ENCODE assay signal across 2 cellular contexts in the genomic region with DNA sequence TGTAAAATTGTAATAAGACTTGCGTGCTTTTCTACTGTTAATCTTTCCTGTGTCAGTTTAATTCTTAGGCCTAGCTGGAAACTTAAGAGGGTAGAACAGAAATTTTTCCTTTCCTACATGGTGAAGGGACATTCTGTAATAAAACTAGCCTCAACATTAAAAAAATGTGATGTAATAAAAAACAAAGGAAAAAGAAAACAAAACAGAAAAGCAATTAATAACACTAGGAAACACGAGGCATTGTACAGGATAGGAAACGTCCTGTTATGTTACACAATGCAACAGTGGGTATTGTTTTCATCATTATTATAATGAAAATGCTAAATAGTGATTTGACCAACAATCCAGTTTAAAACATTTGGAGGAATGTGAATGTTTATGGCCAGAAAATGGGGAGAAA.
TF ChIP-seq lines count a peak whose summit lies in the region.

No MANE protein-coding gene starts in this region.

TF ChIP-seq in GM23338, 12 proteins besides CTCF, POLR2A, EP300 and RAD21 (continued from another document):
- TF ChIP-seq REST (IDR thresholded peaks at IDR 0.05; ENCODE audit: unreplicated experiment) (no peak), STAT1 (IDR thresholded peaks at IDR 0.05; ENCODE audit: unreplicated experiment) (no peak), JUNB (IDR thresholded peaks at IDR 0.05; ENCODE audit: unreplicated experiment) (no peak), EZH2phosphoT487 (IDR thresholded peaks at IDR 0.05; ENCODE audit: unreplicated experiment) (no peak), NANOG (IDR thresholded peaks at IDR 0.05; ENCODE audit: borderline replicate concordance) (no peak), POLR2AphosphoS5 (IDR thresholded peaks at IDR 0.05; ENCODE audit: low read depth) (no peak), EZH2 (IDR thresholded peaks at IDR 0.05; ENCODE audit: low read depth, unreplicated experiment) (no peak)
- TF ChIP-seq, protein P1, sequence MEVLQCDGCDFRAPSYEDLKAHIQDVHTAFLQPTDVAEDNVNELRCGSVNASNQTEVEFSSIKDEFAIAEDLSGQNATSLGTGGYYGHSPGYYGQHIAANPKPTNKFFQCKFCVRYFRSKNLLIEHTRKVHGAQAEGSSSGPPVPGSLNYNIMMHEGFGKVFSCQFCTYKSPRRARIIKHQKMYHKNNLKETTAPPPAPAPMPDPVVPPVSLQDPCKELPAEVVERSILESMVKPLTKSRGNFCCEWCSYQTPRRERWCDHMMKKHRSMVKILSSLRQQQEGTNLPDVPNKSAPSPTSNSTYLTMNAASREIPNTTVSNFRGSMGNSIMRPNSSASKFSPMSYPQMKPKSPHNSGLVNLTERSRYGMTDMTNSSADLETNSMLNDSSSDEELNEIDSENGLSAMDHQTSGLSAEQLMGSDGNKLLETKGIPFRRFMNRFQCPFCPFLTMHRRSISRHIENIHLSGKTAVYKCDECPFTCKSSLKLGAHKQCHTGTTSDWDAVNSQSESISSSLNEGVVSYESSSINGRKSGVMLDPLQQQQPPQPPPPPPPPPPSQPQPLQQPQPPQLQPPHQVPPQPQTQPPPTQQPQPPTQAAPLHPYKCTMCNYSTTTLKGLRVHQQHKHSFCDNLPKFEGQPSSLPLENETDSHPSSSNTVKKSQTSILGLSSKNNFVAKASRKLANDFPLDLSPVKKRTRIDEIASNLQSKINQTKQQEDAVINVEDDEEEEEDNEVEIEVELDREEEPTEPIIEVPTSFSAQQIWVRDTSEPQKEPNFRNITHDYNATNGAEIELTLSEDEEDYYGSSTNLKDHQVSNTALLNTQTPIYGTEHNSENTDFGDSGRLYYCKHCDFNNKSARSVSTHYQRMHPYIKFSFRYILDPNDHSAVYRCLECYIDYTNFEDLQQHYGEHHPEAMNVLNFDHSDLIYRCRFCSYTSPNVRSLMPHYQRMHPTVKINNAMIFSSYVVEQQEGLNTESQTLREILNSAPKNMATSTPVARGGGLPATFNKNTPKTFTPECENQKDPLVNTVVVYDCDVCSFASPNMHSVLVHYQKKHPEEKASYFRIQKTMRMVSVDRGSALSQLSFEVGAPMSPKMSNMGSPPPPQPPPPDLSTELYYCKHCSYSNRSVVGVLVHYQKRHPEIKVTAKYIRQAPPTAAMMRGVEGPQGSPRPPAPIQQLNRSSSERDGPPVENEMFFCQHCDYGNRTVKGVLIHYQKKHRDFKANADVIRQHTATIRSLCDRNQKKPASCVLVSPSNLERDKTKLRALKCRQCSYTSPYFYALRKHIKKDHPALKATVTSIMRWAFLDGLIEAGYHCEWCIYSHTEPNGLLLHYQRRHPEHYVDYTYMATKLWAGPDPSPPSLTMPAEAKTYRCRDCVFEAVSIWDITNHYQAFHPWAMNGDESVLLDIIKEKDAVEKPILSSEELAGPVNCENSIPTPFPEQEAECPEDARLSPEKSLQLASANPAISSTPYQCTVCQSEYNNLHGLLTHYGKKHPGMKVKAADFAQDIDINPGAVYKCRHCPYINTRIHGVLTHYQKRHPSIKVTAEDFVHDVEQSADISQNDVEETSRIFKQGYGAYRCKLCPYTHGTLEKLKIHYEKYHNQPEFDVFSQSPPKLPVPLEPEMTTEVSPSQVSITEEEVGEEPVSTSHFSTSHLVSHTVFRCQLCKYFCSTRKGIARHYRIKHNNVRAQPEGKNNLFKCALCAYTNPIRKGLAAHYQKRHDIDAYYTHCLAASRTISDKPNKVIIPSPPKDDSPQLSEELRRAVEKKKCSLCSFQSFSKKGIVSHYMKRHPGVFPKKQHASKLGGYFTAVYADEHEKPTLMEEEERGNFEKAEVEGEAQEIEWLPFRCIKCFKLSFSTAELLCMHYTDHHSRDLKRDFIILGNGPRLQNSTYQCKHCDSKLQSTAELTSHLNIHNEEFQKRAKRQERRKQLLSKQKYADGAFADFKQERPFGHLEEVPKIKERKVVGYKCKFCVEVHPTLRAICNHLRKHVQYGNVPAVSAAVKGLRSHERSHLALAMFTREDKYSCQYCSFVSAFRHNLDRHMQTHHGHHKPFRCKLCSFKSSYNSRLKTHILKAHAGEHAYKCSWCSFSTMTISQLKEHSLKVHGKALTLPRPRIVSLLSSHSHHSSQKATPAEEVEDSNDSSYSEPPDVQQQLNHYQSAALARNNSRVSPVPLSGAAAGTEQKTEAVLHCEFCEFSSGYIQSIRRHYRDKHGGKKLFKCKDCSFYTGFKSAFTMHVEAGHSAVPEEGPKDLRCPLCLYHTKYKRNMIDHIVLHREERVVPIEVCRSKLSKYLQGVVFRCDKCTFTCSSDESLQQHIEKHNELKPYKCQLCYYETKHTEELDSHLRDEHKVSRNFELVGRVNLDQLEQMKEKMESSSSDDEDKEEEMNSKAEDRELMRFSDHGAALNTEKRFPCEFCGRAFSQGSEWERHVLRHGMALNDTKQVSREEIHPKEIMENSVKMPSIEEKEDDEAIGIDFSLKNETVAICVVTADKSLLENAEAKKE (CRISPR knock-in tag; IDR thresholded peaks at IDR 0.05), result no peak
TF ChIP-seq in GM23338: peak in this region for 0.

TF ChIP-seq in WTC11, 78 proteins besides CTCF, POLR2A, EP300 and RAD21 (continued from another document):
- TF ChIP-seq PRDM15 (CRISPR knock-in tag; IDR thresholded peaks at IDR 0.05) (no peak), NFATC4 (CRISPR knock-in tag; IDR thresholded peaks at IDR 0.05) (no peak), OVOL2 (CRISPR knock-in tag; IDR thresholded peaks at IDR 0.05; ENCODE audit: borderline replicate concordance) (no peak), GTF2I (CRISPR knock-in tag; conservative IDR thresholded peaks at IDR 0.05) (no peak)
- TF ChIP-seq, protein P2, sequence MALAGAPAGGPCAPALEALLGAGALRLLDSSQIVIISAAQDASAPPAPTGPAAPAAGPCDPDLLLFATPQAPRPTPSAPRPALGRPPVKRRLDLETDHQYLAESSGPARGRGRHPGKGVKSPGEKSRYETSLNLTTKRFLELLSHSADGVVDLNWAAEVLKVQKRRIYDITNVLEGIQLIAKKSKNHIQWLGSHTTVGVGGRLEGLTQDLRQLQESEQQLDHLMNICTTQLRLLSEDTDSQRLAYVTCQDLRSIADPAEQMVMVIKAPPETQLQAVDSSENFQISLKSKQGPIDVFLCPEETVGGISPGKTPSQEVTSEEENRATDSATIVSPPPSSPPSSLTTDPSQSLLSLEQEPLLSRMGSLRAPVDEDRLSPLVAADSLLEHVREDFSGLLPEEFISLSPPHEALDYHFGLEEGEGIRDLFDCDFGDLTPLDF (CRISPR knock-in tag; IDR thresholded peaks at IDR 0.05), result no peak
